Comparison of ENCODE assay signal across 10 cellular contexts in the genomic region with DNA sequence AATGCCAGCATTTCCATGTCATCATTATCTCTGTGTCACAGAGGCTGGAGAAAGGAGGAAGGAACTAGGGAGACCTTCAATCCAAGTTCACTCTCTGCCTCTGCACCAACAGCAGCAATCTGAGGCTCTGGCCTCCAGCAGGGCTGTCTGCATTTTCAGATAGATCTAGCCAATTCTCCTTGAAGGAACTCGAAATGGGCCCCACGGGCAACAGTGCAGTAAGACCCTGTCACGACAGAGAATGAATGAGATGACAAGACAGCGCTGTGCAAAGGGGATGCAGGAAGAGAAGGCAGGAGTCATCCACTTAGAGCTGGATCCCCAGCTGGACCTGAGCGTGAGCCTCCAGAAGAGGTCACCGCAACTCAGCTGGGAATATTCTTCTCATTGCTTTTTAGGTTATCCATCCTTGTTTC.
A peak's percentile ranks its signal among the peaks of the same experiment; 100 is the strongest.
DNase-seq lines count a peak whose midpoint lies in the region; TF ChIP-seq lines count a peak whose summit lies in the region.
"Had no signal": no experiment of that assay in that cellular context is flagged by ENCODE, and none has a peak within 500 bp of the region (broad histone marks: within the 10 kb centered on the region; RNA-seq: fewer than 3 reads in every experiment).

No MANE protein-coding gene starts in this region.

- no peaks in the 10 kb centered on the region for H3K4me1 ChIP-seq in testis

- DNase-seq in DMS53 (lab: John Stamatoyannopoulos, UW) (peak; percentile 62), RPMI7951 (ENCODE audit: low read depth) (peak; percentile 20), fibroblast of pulmonary artery (ENCODE audit: low read depth) (peak; percentile 62), neural crest cell (ENCODE audit: low read depth, low spot score) (no peak), testis (no peak), LoVo (ENCODE audit: low spot score) (no peak), 8988T (no peak)
- DNase-seq in activated CD4-positive, alpha-beta T cell treated with anti-CD3 and anti-CD28 coated beads for 1 hour, result no peak
- DNase-seq: activated effector memory CD4-positive, alpha-beta T cell treated with anti-CD3 and anti-CD28 coated beads, Interleukin-2, amount 50 U/mL, for 16 hours; psoas muscle had no signal

- H3K27ac ChIP-seq in testis, result no peak overlapping the region
- H3K27ac ChIP-seq: psoas muscle had no signal

- H3K4me3 ChIP-seq in fibroblast of pulmonary artery (replicated peaks; ENCODE audit: low read depth, low read length), result no peak overlapping the region
- no peak overlapping the region for H3K4me3 ChIP-seq in testis
- H3K4me3 ChIP-seq: psoas muscle had no signal

- 45 to 55% methylated on average over 6 of the region's 6 CpGs for WGBS in testis, 2 donors

- H3K36me3 Mint-ChIP-seq in neural crest cell (ENCODE audit: low read depth), result no peaks in the 10 kb centered on the region

- H3K27me3 Mint-ChIP-seq in neural crest cell (ENCODE audit: low read depth), result no peaks in the 10 kb centered on the region

- peaks cover 17% of the 10 kb centered on the region for H3K4me1 Mint-ChIP-seq in neural crest cell

- H3K27ac Mint-ChIP-seq in neural crest cell (ENCODE audit: unreplicated experiment), result no peak overlapping the region

- TF ChIP-seq POLR2A in testis (IDR thresholded peaks at IDR 0.05), result no peak

- intact Hi-C loops in testis (cut with DNase I; ENCODE audit: low total_unique reads), result no loop called here

- no peaks in the 10 kb centered on the region for H3K9me3 ChIP-seq in testis
- H3K9me3 ChIP-seq: psoas muscle had no signal

- no peaks in the 10 kb centered on the region for H3K36me3 ChIP-seq in testis (ENCODE audit: low read depth, missing control alignments)

- H3K9me3 Mint-ChIP-seq in neural crest cell, result no peaks in the 10 kb centered on the region

- H3K4me3 Mint-ChIP-seq in neural crest cell, result no peak overlapping the region

- H3K27me3 ChIP-seq in testis, result no peaks in the 10 kb centered on the region

- TF ChIP-seq CTCF in fibroblast of pulmonary artery (IDR thresholded peaks at IDR 0.05; ENCODE audit: low read length, missing control alignments) (peak; percentile 72), neural crest cell (conservative IDR thresholded peaks at IDR 0.05) (peak; percentile 29), testis (IDR thresholded peaks at IDR 0.05) (no peak)

Comparison
In these comparisons a context has a peak if more than half of its experiments do, and no peak if none do; other contexts are left out.
1. DNase-seq: peak in DMS53 (single experiment), RPMI7951 (single experiment) and fibroblast of pulmonary artery (single experiment); none in neural crest cell (single experiment), testis (single experiment), LoVo (single experiment), 8988T (single experiment) and activated CD4-positive, alpha-beta T cell treated with anti-CD3 and anti-CD28 coated beads for 1 hour (single experiment).
2. CTCF ChIP-seq: peak in fibroblast of pulmonary artery (single experiment) and neural crest cell (single experiment); none in testis (0 of 3).